1 cellular context compared by ENCODE assay signal in the genomic region with DNA sequence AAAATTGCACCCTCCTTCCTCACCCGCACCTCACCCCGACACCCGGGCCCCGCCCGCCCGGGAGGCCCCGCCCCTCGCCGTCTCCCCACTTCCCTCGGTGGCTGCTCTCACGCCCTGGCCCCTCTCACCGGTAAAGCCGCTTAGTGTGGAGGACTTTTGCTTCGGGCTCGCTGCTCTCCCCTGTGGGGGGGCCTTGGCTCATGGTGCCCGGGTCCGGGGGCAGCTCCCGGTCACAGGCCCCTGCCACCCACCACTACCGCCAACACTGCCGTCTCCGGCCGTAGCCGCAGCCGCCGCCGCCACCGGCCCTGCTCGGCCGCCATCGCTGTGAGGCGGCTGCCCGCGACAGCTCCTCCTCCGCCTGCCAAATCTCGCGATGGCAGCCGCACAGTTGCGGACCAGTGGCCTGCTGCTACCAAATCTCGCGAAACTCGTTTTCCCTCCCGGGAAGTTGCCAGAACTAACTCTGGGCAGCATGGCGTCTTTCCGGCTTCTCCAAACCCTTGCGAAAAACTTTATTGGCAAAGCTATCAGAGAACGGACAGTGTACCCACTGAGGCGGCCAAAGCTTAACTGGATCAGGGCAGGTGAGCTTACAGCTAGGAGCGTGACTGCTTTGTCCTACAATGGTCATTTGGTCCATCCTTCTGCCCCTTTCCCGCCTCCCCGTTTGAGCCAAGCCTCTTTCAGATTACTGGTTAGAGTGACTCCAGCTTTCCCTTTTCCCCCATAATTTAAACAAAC.
TF ChIP-seq lines count a peak whose summit lies in the region.

A gene with protein sequence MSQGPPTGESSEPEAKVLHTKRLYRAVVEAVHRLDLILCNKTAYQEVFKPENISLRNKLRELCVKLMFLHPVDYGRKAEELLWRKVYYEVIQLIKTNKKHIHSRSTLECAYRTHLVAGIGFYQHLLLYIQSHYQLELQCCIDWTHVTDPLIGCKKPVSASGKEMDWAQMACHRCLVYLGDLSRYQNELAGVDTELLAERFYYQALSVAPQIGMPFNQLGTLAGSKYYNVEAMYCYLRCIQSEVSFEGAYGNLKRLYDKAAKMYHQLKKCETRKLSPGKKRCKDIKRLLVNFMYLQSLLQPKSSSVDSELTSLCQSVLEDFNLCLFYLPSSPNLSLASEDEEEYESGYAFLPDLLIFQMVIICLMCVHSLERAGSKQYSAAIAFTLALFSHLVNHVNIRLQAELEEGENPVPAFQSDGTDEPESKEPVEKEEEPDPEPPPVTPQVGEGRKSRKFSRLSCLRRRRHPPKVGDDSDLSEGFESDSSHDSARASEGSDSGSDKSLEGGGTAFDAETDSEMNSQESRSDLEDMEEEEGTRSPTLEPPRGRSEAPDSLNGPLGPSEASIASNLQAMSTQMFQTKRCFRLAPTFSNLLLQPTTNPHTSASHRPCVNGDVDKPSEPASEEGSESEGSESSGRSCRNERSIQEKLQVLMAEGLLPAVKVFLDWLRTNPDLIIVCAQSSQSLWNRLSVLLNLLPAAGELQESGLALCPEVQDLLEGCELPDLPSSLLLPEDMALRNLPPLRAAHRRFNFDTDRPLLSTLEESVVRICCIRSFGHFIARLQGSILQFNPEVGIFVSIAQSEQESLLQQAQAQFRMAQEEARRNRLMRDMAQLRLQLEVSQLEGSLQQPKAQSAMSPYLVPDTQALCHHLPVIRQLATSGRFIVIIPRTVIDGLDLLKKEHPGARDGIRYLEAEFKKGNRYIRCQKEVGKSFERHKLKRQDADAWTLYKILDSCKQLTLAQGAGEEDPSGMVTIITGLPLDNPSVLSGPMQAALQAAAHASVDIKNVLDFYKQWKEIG (minus strand): TSS at position 347 of the 744 bp plus-strand sequence. CDS start 145 bp downstream, at position 202.

TF ChIP-seq in HEK293, 187 proteins besides CTCF, POLR2A, EP300 and RAD21 (continued from another document and continues in another):
- TF ChIP-seq, protein P1, sequence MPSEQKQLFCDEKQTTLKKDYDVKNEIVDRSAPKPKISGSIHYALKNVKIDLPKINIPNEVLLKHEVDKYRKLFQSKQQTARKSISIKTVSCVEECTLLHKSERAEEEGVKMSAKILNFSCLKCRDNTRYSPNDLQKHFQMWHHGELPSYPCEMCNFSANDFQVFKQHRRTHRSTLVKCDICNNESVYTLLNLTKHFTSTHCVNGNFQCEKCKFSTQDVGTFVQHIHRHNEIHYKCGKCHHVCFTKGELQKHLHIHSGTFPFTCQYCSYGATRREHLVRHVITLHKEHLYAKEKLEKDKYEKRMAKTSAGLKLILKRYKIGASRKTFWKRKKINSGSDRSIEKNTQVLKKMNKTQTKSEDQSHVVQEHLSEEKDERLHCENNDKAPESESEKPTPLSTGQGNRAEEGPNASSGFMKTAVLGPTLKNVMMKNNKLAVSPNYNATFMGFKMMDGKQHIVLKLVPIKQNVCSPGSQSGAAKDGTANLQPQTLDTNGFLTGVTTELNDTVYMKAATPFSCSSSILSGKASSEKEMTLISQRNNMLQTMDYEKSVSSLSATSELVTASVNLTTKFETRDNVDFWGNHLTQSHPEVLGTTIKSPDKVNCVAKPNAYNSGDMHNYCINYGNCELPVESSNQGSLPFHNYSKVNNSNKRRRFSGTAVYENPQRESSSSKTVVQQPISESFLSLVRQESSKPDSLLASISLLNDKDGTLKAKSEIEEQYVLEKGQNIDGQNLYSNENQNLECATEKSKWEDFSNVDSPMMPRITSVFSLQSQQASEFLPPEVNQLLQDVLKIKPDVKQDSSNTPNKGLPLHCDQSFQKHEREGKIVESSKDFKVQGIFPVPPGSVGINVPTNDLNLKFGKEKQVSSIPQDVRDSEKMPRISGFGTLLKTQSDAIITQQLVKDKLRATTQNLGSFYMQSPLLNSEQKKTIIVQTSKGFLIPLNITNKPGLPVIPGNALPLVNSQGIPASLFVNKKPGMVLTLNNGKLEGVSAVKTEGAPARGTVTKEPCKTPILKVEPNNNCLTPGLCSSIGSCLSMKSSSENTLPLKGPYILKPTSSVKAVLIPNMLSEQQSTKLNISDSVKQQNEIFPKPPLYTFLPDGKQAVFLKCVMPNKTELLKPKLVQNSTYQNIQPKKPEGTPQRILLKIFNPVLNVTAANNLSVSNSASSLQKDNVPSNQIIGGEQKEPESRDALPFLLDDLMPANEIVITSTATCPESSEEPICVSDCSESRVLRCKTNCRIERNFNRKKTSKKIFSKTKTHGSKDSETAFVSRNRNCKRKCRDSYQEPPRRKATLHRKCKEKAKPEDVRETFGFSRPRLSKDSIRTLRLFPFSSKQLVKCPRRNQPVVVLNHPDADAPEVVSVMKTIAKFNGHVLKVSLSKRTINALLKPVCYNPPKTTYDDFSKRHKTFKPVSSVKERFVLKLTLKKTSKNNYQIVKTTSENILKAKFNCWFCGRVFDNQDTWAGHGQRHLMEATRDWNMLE (tag by site-specific recombination; conservative IDR thresholded peaks at IDR 0.05; ENCODE audit: low read depth), result peak; percentile 72; the same call in 1 of the 2 replicates
- TF ChIP-seq KLF16 (tag by site-specific recombination; IDR thresholded peaks at IDR 0.05) (peak; percentile 88), ZIC2 (tag by site-specific recombination; IDR thresholded peaks at IDR 0.05) (peak; percentile 59), SP2 (tag by site-specific recombination; IDR thresholded peaks at IDR 0.05) (peak; percentile 77), GLI2 (tag by site-specific recombination; IDR thresholded peaks at IDR 0.05; ENCODE audit: borderline replicate concordance, low read depth) (no peak), GFI1B (tag by site-specific recombination; IDR thresholded peaks at IDR 0.05) (no peak; the same call in 1 of the 2 replicates), ZNF114 (tag by site-specific recombination; IDR thresholded peaks at IDR 0.05) (no peak), ZNF146 (tag by site-specific recombination; IDR thresholded peaks at IDR 0.05) (peak; percentile 33; the same call in 1 of the 2 replicates), ZNF10 (tag by site-specific recombination; IDR thresholded peaks at IDR 0.05) (peak; percentile 83), ZNF768 (tag by site-specific recombination; IDR thresholded peaks at IDR 0.05) (no peak), ZNF510 (tag by site-specific recombination; IDR thresholded peaks at IDR 0.05; ENCODE audit: insufficient replicate concordance) (no peak), YY2 (tag by site-specific recombination; IDR thresholded peaks at IDR 0.05) (peak; percentile 100), ZNF473 (tag by site-specific recombination; IDR thresholded peaks at IDR 0.05) (no peak), KLF9 (tag by site-specific recombination; IDR thresholded peaks at IDR 0.05; ENCODE audit: low read depth) (peak; percentile 78), ZNF184 (tag by site-specific recombination; IDR thresholded peaks at IDR 0.05) (no peak), ZNF558 (tag by site-specific recombination; IDR thresholded peaks at IDR 0.05) (peak; percentile 86), ZNF155 (tag by site-specific recombination; IDR thresholded peaks at IDR 0.05) (no peak), HOXD13 (CRISPR knock-in tag; IDR thresholded peaks at IDR 0.05; ENCODE audit: borderline replicate concordance) (no peak), WT1 (tag by site-specific recombination; IDR thresholded peaks at IDR 0.05) (peak; percentile 60), ZNF529 (tag by site-specific recombination; IDR thresholded peaks at IDR 0.05; ENCODE audit: insufficient replicate concordance) (no peak), ZNF660 (tag by site-specific recombination; IDR thresholded peaks at IDR 0.05) (peak; percentile 98), SCRT2 (tag by site-specific recombination; IDR thresholded peaks at IDR 0.05) (0 out of 2 replicates have a peak, but pooled peaks have one; percentile 26), BCL11B (tag by site-specific recombination; IDR thresholded peaks at IDR 0.05; ENCODE audit: low read depth) (no peak), ZNF747 (tag by site-specific recombination; IDR thresholded peaks at IDR 0.05) (no peak), ZFP3 (tag by site-specific recombination; IDR thresholded peaks at IDR 0.05; ENCODE audit: low read depth) (no peak), ZNF341 (tag by site-specific recombination; IDR thresholded peaks at IDR 0.05; ENCODE audit: low read depth) (peak; percentile 20; the same call in 1 of the 2 replicates), ZBTB17 (tag by site-specific recombination; IDR thresholded peaks at IDR 0.05) (peak; percentile 96), ZSCAN30 (tag by site-specific recombination; IDR thresholded peaks at IDR 0.05) (peak; percentile 91), ZEB2 (tag by site-specific recombination; IDR thresholded peaks at IDR 0.05) (peak; percentile 89; the same call in 1 of the 2 replicates), KLF10 (tag by site-specific recombination; IDR thresholded peaks at IDR 0.05) (0 out of 2 replicates have a peak, but pooled peaks have one; percentile 47), ZSCAN23 (tag by site-specific recombination; IDR thresholded peaks at IDR 0.05) (0 out of 2 replicates have a peak, but pooled peaks have one; percentile 78), ZFP69B (tag by site-specific recombination; IDR thresholded peaks at IDR 0.05) (peak; percentile 90), ZNF2 (tag by site-specific recombination; IDR thresholded peaks at IDR 0.05) (peak; percentile 86; the same call in 1 of the 2 replicates), ZNF600 (tag by site-specific recombination; IDR thresholded peaks at IDR 0.05) (peak; percentile 28; the same call in 1 of the 2 replicates), ZNF776 (tag by site-specific recombination; IDR thresholded peaks at IDR 0.05; ENCODE audit: borderline replicate concordance) (no peak), SCRT1 (tag by site-specific recombination; IDR thresholded peaks at IDR 0.05; ENCODE audit: borderline replicate concordance) (no peak), ZFHX2 (tag by site-specific recombination; conservative IDR thresholded peaks at IDR 0.05) (peak; percentile 71), ZNF214 (tag by site-specific recombination; IDR thresholded peaks at IDR 0.05; ENCODE audit: borderline replicate concordance) (no peak), ZNF311 (tag by site-specific recombination; IDR thresholded peaks at IDR 0.05; ENCODE audit: borderline replicate concordance) (no peak), ZNF24 (tag by site-specific recombination; IDR thresholded peaks at IDR 0.05) (peak; percentile 93), SP3 (tag by site-specific recombination; IDR thresholded peaks at IDR 0.05) (peak; percentile 92), ZNF292 (tag by site-specific recombination; IDR thresholded peaks at IDR 0.05; ENCODE audit: borderline replicate concordance, low read depth) (no peak), OVOL3 (tag by site-specific recombination; IDR thresholded peaks at IDR 0.05) (peak; percentile 88)
- TF ChIP-seq, protein P2, sequence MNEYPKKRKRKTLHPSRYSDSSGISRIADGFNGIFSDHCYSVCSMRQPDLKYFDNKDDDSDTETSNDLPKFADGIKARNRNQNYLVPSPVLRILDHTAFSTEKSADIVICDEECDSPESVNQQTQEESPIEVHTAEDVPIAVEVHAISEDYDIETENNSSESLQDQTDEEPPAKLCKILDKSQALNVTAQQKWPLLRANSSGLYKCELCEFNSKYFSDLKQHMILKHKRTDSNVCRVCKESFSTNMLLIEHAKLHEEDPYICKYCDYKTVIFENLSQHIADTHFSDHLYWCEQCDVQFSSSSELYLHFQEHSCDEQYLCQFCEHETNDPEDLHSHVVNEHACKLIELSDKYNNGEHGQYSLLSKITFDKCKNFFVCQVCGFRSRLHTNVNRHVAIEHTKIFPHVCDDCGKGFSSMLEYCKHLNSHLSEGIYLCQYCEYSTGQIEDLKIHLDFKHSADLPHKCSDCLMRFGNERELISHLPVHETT (tag by site-specific recombination; IDR thresholded peaks at IDR 0.05), result peak; percentile 97
- TF ChIP-seq, protein P3, sequence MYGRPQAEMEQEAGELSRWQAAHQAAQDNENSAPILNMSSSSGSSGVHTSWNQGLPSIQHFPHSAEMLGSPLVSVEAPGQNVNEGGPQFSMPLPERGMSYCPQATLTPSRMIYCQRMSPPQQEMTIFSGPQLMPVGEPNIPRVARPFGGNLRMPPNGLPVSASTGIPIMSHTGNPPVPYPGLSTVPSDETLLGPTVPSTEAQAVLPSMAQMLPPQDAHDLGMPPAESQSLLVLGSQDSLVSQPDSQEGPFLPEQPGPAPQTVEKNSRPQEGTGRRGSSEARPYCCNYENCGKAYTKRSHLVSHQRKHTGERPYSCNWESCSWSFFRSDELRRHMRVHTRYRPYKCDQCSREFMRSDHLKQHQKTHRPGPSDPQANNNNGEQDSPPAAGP (tag by site-specific recombination; IDR thresholded peaks at IDR 0.05), result peak; percentile 89
- TF ChIP-seq, protein P4, sequence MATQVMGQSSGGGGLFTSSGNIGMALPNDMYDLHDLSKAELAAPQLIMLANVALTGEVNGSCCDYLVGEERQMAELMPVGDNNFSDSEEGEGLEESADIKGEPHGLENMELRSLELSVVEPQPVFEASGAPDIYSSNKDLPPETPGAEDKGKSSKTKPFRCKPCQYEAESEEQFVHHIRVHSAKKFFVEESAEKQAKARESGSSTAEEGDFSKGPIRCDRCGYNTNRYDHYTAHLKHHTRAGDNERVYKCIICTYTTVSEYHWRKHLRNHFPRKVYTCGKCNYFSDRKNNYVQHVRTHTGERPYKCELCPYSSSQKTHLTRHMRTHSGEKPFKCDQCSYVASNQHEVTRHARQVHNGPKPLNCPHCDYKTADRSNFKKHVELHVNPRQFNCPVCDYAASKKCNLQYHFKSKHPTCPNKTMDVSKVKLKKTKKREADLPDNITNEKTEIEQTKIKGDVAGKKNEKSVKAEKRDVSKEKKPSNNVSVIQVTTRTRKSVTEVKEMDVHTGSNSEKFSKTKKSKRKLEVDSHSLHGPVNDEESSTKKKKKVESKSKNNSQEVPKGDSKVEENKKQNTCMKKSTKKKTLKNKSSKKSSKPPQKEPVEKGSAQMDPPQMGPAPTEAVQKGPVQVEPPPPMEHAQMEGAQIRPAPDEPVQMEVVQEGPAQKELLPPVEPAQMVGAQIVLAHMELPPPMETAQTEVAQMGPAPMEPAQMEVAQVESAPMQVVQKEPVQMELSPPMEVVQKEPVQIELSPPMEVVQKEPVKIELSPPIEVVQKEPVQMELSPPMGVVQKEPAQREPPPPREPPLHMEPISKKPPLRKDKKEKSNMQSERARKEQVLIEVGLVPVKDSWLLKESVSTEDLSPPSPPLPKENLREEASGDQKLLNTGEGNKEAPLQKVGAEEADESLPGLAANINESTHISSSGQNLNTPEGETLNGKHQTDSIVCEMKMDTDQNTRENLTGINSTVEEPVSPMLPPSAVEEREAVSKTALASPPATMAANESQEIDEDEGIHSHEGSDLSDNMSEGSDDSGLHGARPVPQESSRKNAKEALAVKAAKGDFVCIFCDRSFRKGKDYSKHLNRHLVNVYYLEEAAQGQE (tag by site-specific recombination; IDR thresholded peaks at IDR 0.05), result peak; percentile 38; the same call in 1 of the 2 replicates
- TF ChIP-seq, protein P5, sequence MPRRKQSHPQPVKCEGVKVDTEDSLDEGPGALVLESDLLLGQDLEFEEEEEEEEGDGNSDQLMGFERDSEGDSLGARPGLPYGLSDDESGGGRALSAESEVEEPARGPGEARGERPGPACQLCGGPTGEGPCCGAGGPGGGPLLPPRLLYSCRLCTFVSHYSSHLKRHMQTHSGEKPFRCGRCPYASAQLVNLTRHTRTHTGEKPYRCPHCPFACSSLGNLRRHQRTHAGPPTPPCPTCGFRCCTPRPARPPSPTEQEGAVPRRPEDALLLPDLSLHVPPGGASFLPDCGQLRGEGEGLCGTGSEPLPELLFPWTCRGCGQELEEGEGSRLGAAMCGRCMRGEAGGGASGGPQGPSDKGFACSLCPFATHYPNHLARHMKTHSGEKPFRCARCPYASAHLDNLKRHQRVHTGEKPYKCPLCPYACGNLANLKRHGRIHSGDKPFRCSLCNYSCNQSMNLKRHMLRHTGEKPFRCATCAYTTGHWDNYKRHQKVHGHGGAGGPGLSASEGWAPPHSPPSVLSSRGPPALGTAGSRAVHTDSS (tag by site-specific recombination; IDR thresholded peaks at IDR 0.05), result peak; percentile 46; the same call in 1 of the 2 replicates
